ENCODE assay signal across 19 cellular contexts in the genomic region with DNA sequence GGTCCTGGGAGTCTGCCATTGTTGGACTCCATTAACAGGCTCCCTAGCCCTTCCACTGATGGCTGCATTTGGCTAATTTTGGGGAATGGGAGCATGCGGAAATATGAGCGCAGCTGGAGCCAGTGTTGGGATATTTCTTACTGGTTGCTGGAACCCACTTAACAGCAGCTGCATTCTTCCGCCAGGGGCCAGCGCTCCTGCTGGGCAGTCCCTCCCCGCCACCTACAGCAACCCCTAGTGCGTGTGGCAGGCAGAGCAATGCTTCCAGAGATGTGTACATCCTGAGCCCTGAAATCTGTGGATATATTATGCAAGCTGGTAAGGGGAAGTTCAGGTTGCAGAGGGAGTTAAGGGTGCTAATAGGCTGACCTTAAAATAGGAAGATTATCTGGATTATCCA. TPM values are rescaled to one million over a fixed set of nuclear protein-coding genes. Genes with fewer than 3 reads are reported as not detected.
DNase-seq lines count a peak whose midpoint lies in the region; ATAC-seq and TF ChIP-seq lines count a peak whose summit lies in the region.
"Had no signal": no experiment of that assay in that cellular context is flagged by ENCODE, and none has a peak within 500 bp of the region (broad histone marks: within the 10 kb centered on the region; RNA-seq: fewer than 3 reads in every experiment).

No MANE protein-coding gene starts in this region.

- peak; percentile 35 for DNase-seq in ELF-1 (ENCODE audit: low read depth, low spot score)
- peak; percentile 25 for DNase-seq in HuH-7 (ENCODE audit: low spot score)
- peak; percentile 1 for DNase-seq in amniotic epithelial cell (ENCODE audit: low read depth)
- DNase-seq in CD8-positive, alpha-beta T cell = no peak
- DNase-seq in NCI-H2107 treated with DMSO at 0.1 percent for 48 hours (lab: John Stamatoyannopoulos, UW; ENCODE audit: unreplicated experiment) = no peak
- DNase-seq: COR-L47, DMS153, KG1, NCI-H1436, NCI-H2029 treated with DMSO at 0.1 percent for 48 hours, NCI-H510A treated with DMSO at 0.1 percent for 48 hours, OCI-M1, SHP77 treated with DMSO at 0.1 percent for 48 hours had no signal

- H3K36me3 Mint-ChIP-seq in CD8-positive, alpha-beta T cell = no peaks in the 10 kb centered on the region

- no peaks in the 10 kb centered on the region for H3K27me3 ChIP-seq in CD8-positive, alpha-beta T cell (ENCODE audit: insufficient read depth, low read length)

- no peaks in the 10 kb centered on the region for H3K4me1 Mint-ChIP-seq in CD8-positive, alpha-beta T cell (ENCODE audit: low read depth)

- no peaks in the 10 kb centered on the region for H3K9me3 Mint-ChIP-seq in CD8-positive, alpha-beta T cell

- no peak for ATAC-seq in HG02588 (IDR thresholded peaks at IDR 0.05; ENCODE audit: unreplicated experiment)
- no peak for ATAC-seq in CD8-positive, alpha-beta T cell

- no peak overlapping the region for H3K27ac Mint-ChIP-seq in CD8-positive, alpha-beta T cell

- H3K4me3 ChIP-seq in mesodermal cell (ENCODE audit: extremely low read depth, insufficient read depth, low read length, poor library complexity, severe bottlenecking) = no peak overlapping the region
- H3K4me3 ChIP-seq in CD8-positive, alpha-beta T cell (ENCODE audit: low read depth, low read length) = no peak overlapping the region
- H3K4me3 ChIP-seq: HAP-1 had no signal

- intact Hi-C loops in CD8-positive, alpha-beta T cell (cut with DNase I, micrococcal nuclease) = no loop called here

- POLR2A ChIA-PET in CD8-positive, alpha-beta T cell (lab: Charles Lee) = no interaction called here

- H3K27me3 Mint-ChIP-seq in CD8-positive, alpha-beta T cell (ENCODE audit: low read depth) = peaks cover 5% of the 10 kb centered on the region

- H3K4me1 ChIP-seq in mesodermal cell (ENCODE audit: control insufficient read depth, insufficient read depth, low read length, poor library complexity, severe bottlenecking) = peaks cover 14% of the 10 kb centered on the region
- no peaks in the 10 kb centered on the region for H3K4me1 ChIP-seq in CD8-positive, alpha-beta T cell (ENCODE audit: insufficient read depth, low read length)
- H3K4me1 ChIP-seq: HAP-1 had no signal

- no peak overlapping the region for H3K4me3 Mint-ChIP-seq in CD8-positive, alpha-beta T cell

- H3K36me3 ChIP-seq in mesodermal cell (ENCODE audit: control insufficient read depth, insufficient read depth, low read length) = no peaks in the 10 kb centered on the region
- H3K36me3 ChIP-seq in CD8-positive, alpha-beta T cell (ENCODE audit: insufficient read depth, low read length) = no peaks in the 10 kb centered on the region
- H3K36me3 ChIP-seq: HAP-1 had no signal

- WGBS in mesodermal cell (ENCODE audit: insufficient coverage in 2 of 2), 2 experiments = 91% methylated on average over 4 of the region's 6 CpGs; no CpG with 5 or more reads in 1 of the 2 experiments

- peak overlapping the region; percentile 64 for H3K27ac ChIP-seq in mesodermal cell (ENCODE audit: low read depth, low read length, severe bottlenecking)
- no peak overlapping the region for H3K27ac ChIP-seq in CD8-positive, alpha-beta T cell (ENCODE audit: low read depth, low read length)
- H3K27ac ChIP-seq: C4-2B had no signal

- no peaks in the 10 kb centered on the region for H3K9me3 ChIP-seq in mesodermal cell (ENCODE audit: control insufficient read depth, low read length)
- no peaks in the 10 kb centered on the region for H3K9me3 ChIP-seq in CD8-positive, alpha-beta T cell (ENCODE audit: low read length)
- H3K9me3 ChIP-seq: HAP-1 had no signal

- TF ChIP-seq CTCF in CD8-positive, alpha-beta T cell (IDR thresholded peaks at IDR 0.05) = no peak

- CTCF ChIA-PET in CD8-positive, alpha-beta T cell (lab: Charles Lee) = no interaction called here

RNA-seq across cellular contexts. Expression of a gene that starts 16.4 kb away (rescaled TPM):
- not detected for polyA plus RNA-seq in mesodermal cell (2013, experiment 1 of 2)
- not detected for polyA plus RNA-seq in mesodermal cell (2013, experiment 2 of 2)
- not detected for total RNA-seq in CD8-positive, alpha-beta T cell
- total RNA-seq: M059J, RPMI7951 had no signal

RNA-seq across cellular contexts. Expression of a gene that starts 54.7 kb away (rescaled TPM):
- not detected for polyA plus RNA-seq in mesodermal cell (2013, experiment 1 of 2)
- not detected for polyA plus RNA-seq in mesodermal cell (2013, experiment 2 of 2)
- not detected for total RNA-seq in CD8-positive, alpha-beta T cell
- total RNA-seq: M059J, RPMI7951 had no signal

Comparison
In these comparisons a context has a peak if more than half of its experiments do, and no peak if none do; other contexts are left out.
1. DNase-seq: peak in ELF-1 (single experiment), HuH-7 (single experiment) and amniotic epithelial cell (single experiment); none in CD8-positive, alpha-beta T cell (0 of 7) and NCI-H2107 treated with DMSO at 0.1 percent for 48 hours (single experiment).